Comparison of ENCODE assay signal across 9 cellular contexts in the genomic region with DNA sequence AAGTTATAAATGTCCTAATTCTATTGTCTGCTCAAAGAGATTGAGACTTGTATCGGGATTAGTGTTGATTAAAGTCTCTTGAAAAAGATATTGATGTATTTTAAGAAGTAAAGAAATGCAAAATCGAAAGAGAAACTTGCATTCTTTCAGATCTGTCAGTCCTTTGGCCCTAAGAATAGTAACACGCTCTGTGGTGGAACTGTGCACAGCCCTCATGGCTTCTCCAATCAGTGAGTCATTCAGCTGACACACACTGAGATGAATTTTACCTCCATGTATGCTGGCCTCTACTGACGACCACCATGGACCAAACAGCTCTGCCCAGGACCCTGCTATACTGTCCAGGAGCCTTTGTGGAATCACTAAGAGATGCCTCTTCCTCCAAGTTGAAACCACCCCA.
DNase-seq lines count a peak whose midpoint lies in the region; FAIRE-seq and TF ChIP-seq lines count a peak whose summit lies in the region.
"Had no signal": no experiment of that assay in that cellular context is flagged by ENCODE, and none has a peak within 500 bp of the region (broad histone marks: within the 10 kb centered on the region; RNA-seq: fewer than 3 reads in every experiment).

No MANE protein-coding gene starts in this region.

- 30 to 35% methylated on average over 4 of the region's 4 CpGs for whole genome bisulfite sequencing in GM23248 (ENCODE audit: low coverage in 1 of 2, low lambda C conversion rate in 2 of 2, missing lambda C conversion rate in 2 of 2), 2 experiments

- no peaks in the 10 kb centered on the region for H3K27me3 ChIP-seq in GM23248 (replicated peaks; ENCODE audit: insufficient read depth)
- H3K27me3 ChIP-seq: cardiac muscle cell had no signal

- no peaks in the 10 kb centered on the region for H3K36me3 ChIP-seq in GM23248 (ENCODE audit: low read depth)
- H3K36me3 ChIP-seq: cardiac muscle cell had no signal

- peak overlapping the region; percentile 66 for H2AFZ ChIP-seq in GM23248

- no peak for TF ChIP-seq CTCF in fibroblast of the aortic adventitia (IDR thresholded peaks at IDR 0.05; ENCODE audit: insufficient read depth, low read length)
- no peak for TF ChIP-seq CTCF in type B pancreatic cell (conservative IDR thresholded peaks at IDR 0.05)
- TF ChIP-seq CTCF in coronary artery (IDR thresholded peaks at IDR 0.05) = no peak

- no peaks in the 10 kb centered on the region for H4K20me1 ChIP-seq in GM23248 (ENCODE audit: insufficient read depth)

- H3K4me3 Mint-ChIP-seq in type B pancreatic cell = no peak overlapping the region

- no peak for TF ChIP-seq POLR2A in GM12891 (IDR thresholded peaks at IDR 0.05; ENCODE audit: low read depth, low read length)

- peaks cover 23% of the 10 kb centered on the region for H3K4me1 ChIP-seq in GM23248 (ENCODE audit: insufficient read depth)

- H3K27ac Mint-ChIP-seq in type B pancreatic cell = no peak overlapping the region

- no peak overlapping the region for H3K9ac ChIP-seq in GM23248

- H3K4me3 ChIP-seq in GM23248 = peak overlapping the region; percentile 37
- no peak overlapping the region for H3K4me3 ChIP-seq in fibroblast of the aortic adventitia (ENCODE audit: low read depth, low read length)
- no peak overlapping the region for H3K4me3 ChIP-seq in coronary artery
- H3K4me3 ChIP-seq: cardiac muscle cell had no signal

- FAIRE-seq in GM12891 (lab: Jason Lieb, UNC) = no peak

- H3K36me3 Mint-ChIP-seq in type B pancreatic cell = no peaks in the 10 kb centered on the region

- no peaks in the 10 kb centered on the region for H3K9me3 Mint-ChIP-seq in type B pancreatic cell

- no peaks in the 10 kb centered on the region for H3K9me2 ChIP-seq in GM23248 (ENCODE audit: insufficient read depth)

- no peaks in the 10 kb centered on the region for H3K9me3 ChIP-seq in GM23248 (ENCODE audit: low read depth)

- DNase-seq in GM12891 (ENCODE audit: insufficient read length, low spot score) (peak; percentile 8), GM23248 (peak; percentile 82), MV-4-11 (lab: John Stamatoyannopoulos, UW) (peak; percentile 85), fibroblast of the aortic adventitia (ENCODE audit: low read depth) (peak; percentile 70), type B pancreatic cell (ENCODE audit: extremely low spot score, unreplicated experiment) (no peak), coronary artery (ENCODE audit: low spot score) (no peak), HuH-7.5 (ENCODE audit: low spot score) (no peak)
- DNase-seq in stimulated activated CD4-positive, alpha-beta T cell treated with anti-CD3 and anti-CD28 coated beads, Interleukin-12 subunit alpha, Interleukin-12 subunit beta, amount 100 ng/mL, for 4 hours = no peak

- H3K27ac ChIP-seq in GM23248 (no peak overlapping the region), coronary artery (peak overlapping the region in 1 of 2 donors; percentile 16)
- H3K27ac ChIP-seq: cardiac muscle cell had no signal

- no peaks in the 10 kb centered on the region for H3K27me3 Mint-ChIP-seq in type B pancreatic cell

- in situ Hi-C loops in GM23248 (cut with MboI) = loop anchor here (10.0 kb wide), 1 partner anchor 228 kb away; no protein-coding TSS in a partner anchor

- H3K79me2 ChIP-seq in GM23248 (ENCODE audit: insufficient read depth) = no peaks in the 10 kb centered on the region

- H3K4me2 ChIP-seq in GM23248 (ENCODE audit: unreplicated experiment) = peak overlapping the region; percentile 72

- no peaks in the 10 kb centered on the region for H3F3A ChIP-seq in GM23248 (ENCODE audit: insufficient read depth)

- H3K4me1 Mint-ChIP-seq in type B pancreatic cell (ENCODE audit: unreplicated experiment) = no peaks in the 10 kb centered on the region

TF ChIP-seq in GM12891, 5 proteins besides CTCF, POLR2A, EP300 and RAD21:
- TF ChIP-seq SPI1 (IDR thresholded peaks at IDR 0.05; ENCODE audit: low read depth, low read length) (no peak), POU2F2 (IDR thresholded peaks at IDR 0.05; ENCODE audit: low read depth, low read length) (no peak), TAF1 (IDR thresholded peaks at IDR 0.05; ENCODE audit: low read depth, low read length) (no peak), POLR2AphosphoS5 (IDR thresholded peaks at IDR 0.05; ENCODE audit: low read depth, low read length) (no peak), PAX5 (IDR thresholded peaks at IDR 0.05; ENCODE audit: insufficient read depth, low read length, severe bottlenecking) (no peak)

Comparison
In these comparisons a context has a peak if more than half of its experiments do, and no peak if none do; other contexts are left out.
1. DNase-seq: peak in GM12891 (single experiment), GM23248 (single experiment), MV-4-11 (single experiment) and fibroblast of the aortic adventitia (single experiment); none in type B pancreatic cell (single experiment), coronary artery (single experiment), HuH-7.5 (single experiment) and stimulated activated CD4-positive, alpha-beta T cell treated with anti-CD3 and anti-CD28 coated beads, Interleukin-12 subunit alpha, Interleukin-12 subunit beta, amount 100 ng/mL, for 4 hours (single experiment).